10 cellular contexts compared by ENCODE assay signal in genomic region chr2:191680639-191681038, GRCh38. TPM values are rescaled to one million over a fixed set of nuclear protein-coding genes. Genes with fewer than 3 reads are reported as not detected.
DNase-seq lines count a peak whose midpoint lies in the region; ATAC-seq and TF ChIP-seq lines count a peak whose summit lies in the region.
"Had no signal": no experiment of that assay in that cellular context is flagged by ENCODE, and none has a peak within 500 bp of the region (broad histone marks: within the 10 kb centered on the region; RNA-seq: fewer than 3 reads in every experiment).

No MANE protein-coding gene starts in this region.

- peak overlapping the region; percentile 98 to 99 for H3K27ac Mint-ChIP-seq in natural killer cell treated with Interleukin-12 subunit alpha and Interleukin-12 subunit beta and Interleukin-15 and Interleukin-18, amount 100 ng/mL, for 72 hours

- H3K4me1 Mint-ChIP-seq in natural killer cell treated with Interleukin-12 subunit alpha and Interleukin-12 subunit beta and Interleukin-15 and Interleukin-18, amount 100 ng/mL, for 72 hours (ENCODE audit: low read depth in 2 of 2) = peaks cover 38 to 57% of the 10 kb centered on the region in 2 donors

- H3K27me3 ChIP-seq in BLaER1 (no peaks in the 10 kb centered on the region), Karpas-422 (ENCODE audit: low read length) (no peaks in the 10 kb centered on the region), mammary epithelial cell (ENCODE audit: insufficient read depth, low read length) (no peaks in the 10 kb centered on the region)

- H3K4me3 ChIP-seq in BLaER1 = no peak overlapping the region
- peak overlapping the region; percentile 86 for H3K4me3 ChIP-seq in Karpas-422 (ENCODE audit: low read length)
- H3K4me3 ChIP-seq in mammary epithelial cell (replicated peaks in 1 of 3; ENCODE audit: insufficient read depth in 1 of 3, low read depth in 2 of 3, low read length in 3 of 3) = peak overlapping the region; percentile 31 to 78 (median 66)

- H3K27me3 Mint-ChIP-seq in natural killer cell treated with Interleukin-12 subunit alpha and Interleukin-12 subunit beta and Interleukin-15 and Interleukin-18, amount 100 ng/mL, for 72 hours = no peaks in the 10 kb centered on the region

- peak overlapping the region; percentile 95 for H3K4me3 Mint-ChIP-seq in natural killer cell treated with Interleukin-12 subunit alpha and Interleukin-12 subunit beta and Interleukin-15 and Interleukin-18, amount 100 ng/mL, for 72 hours

- no TSS peak for BruUV-seq in mammary epithelial cell (replicated peaks; lab: Mats Ljungman, UMichigan)

- H4K20me1 ChIP-seq in BLaER1 (no peaks in the 10 kb centered on the region), Karpas-422 (ENCODE audit: insufficient read depth, low read depth, low read length) (no peaks in the 10 kb centered on the region), mammary epithelial cell (ENCODE audit: insufficient read depth, low read length) (no peaks in the 10 kb centered on the region)

- CTCF ChIA-PET in mammary epithelial cell (lab: Charles Lee; ENCODE audit: low non-redundant PET) = interaction anchor here (0.7 kb wide), 1 partner anchor 68 kb away, joined by 3 read pairs; no protein-coding TSS in a partner anchor

- no peak for DNase-seq in Karpas-422
- no peak for DNase-seq in mammary epithelial cell
- no peak for DNase-seq in natural killer cell treated with Interleukin-12 subunit alpha and Interleukin-12 subunit beta and Interleukin-15 and Interleukin-18, amount 100 ng/mL, for 72 hours (ENCODE audit: low spot score)
- no peak for DNase-seq in NK-92 treated with Interleukin-12 subunit alpha and Interleukin-12 subunit beta, amount 100 ng/mL, for 24 hours (lab: John Stamatoyannopoulos, UW)
- no peak for DNase-seq in AG20443 (ENCODE audit: low spot score)
- DNase-seq: anterior cingulate cortex, NCI-H2029 had no signal

- dilution Hi-C loops in mammary epithelial cell (cut with HindIII; ENCODE audit: low sequenced_read_pairs) = no loop called here

- H3K27ac ChIP-seq in BLaER1 (no peak overlapping the region), Karpas-422 (ENCODE audit: low read length) (peak overlapping the region; percentile 34; the same call in 1 of the 2 replicates), mammary epithelial cell (ENCODE audit: insufficient read depth, low read depth, low read length) (peak overlapping the region; percentile 71)

- 26% methylated on average over 1 of the region's 1 CpG for WGBS in mammary epithelial cell (ENCODE audit: low coverage, missing lambda C conversion rate)

- TF ChIP-seq CTCF in mammary epithelial cell (conservative IDR thresholded peaks at IDR 0.05 in 1 of 2, IDR thresholded peaks at IDR 0.05 in 1 of 2; ENCODE audit: extremely low read depth in 1 of 2, insufficient read depth in 1 of 2, low read depth in 1 of 2, low read length in 2 of 2) = no peak

- peak overlapping the region; percentile 23; the same call in 1 of the 2 replicates for H3K4me2 ChIP-seq in BLaER1
- peak overlapping the region; percentile 99 for H3K4me2 ChIP-seq in Karpas-422 (ENCODE audit: low read depth, low read length, poor library complexity, severe bottlenecking)
- H3K4me2 ChIP-seq in mammary epithelial cell (ENCODE audit: insufficient read depth, low read depth, low read length) = peak overlapping the region; percentile 86

- in situ Hi-C loops in mammary epithelial cell (cut with MboI; ENCODE audit: low sequenced_read_pairs in 2 of 2) = no loop called here

- peaks cover 26% of the 10 kb centered on the region for H3K36me3 ChIP-seq in BLaER1
- peaks cover 44% of the 10 kb centered on the region for H3K36me3 ChIP-seq in Karpas-422 (ENCODE audit: insufficient read depth, low read length)
- H3K36me3 ChIP-seq in mammary epithelial cell (ENCODE audit: insufficient read depth, low read length) = peaks cover 39% of the 10 kb centered on the region

- H3K9ac ChIP-seq in BLaER1 (no peak overlapping the region), Karpas-422 (ENCODE audit: low read length) (peak overlapping the region; percentile 84), mammary epithelial cell (ENCODE audit: insufficient read depth, low read length) (no peak overlapping the region)

- ATAC-seq in natural killer cell treated with Interleukin-12 subunit alpha and Interleukin-12 subunit beta and Interleukin-15 and Interleukin-18, amount 100 ng/mL, for 72 hours = no peak
- ATAC-seq in HG03442 (IDR thresholded peaks at IDR 0.05; ENCODE audit: unreplicated experiment) (no peak), GM21367 (IDR thresholded peaks at IDR 0.05; ENCODE audit: unreplicated experiment) (no peak)

- H3K9me3 Mint-ChIP-seq in natural killer cell treated with Interleukin-12 subunit alpha and Interleukin-12 subunit beta and Interleukin-15 and Interleukin-18, amount 100 ng/mL, for 72 hours = no peaks in the 10 kb centered on the region

- H3K4me1 ChIP-seq in BLaER1 (peaks cover 27% of the 10 kb centered on the region), Karpas-422 (ENCODE audit: low read length) (peaks cover 50% of the 10 kb centered on the region), mammary epithelial cell (ENCODE audit: insufficient read depth, low read length) (peaks cover 23% of the 10 kb centered on the region)

- H3K79me2 ChIP-seq in Karpas-422 (ENCODE audit: low read length) (peaks cover 25% of the 10 kb centered on the region), mammary epithelial cell (ENCODE audit: insufficient read depth, low read length) (peaks cover 46% of the 10 kb centered on the region)

- intact Hi-C loops in mammary epithelial cell (cut with micrococcal nuclease) = loop anchor here (1.0 kb wide), 1 partner anchor 86 kb away; no protein-coding TSS in a partner anchor

- H2AFZ ChIP-seq in Karpas-422 (ENCODE audit: low read length) (0 out of 2 replicates have a peak overlapping the region, but pooled peaks have one; percentile 33), mammary epithelial cell (ENCODE audit: low read depth, low read length) (no peak overlapping the region)

- H3K9me3 ChIP-seq in BLaER1 = no peaks in the 10 kb centered on the region
- H3K9me3 ChIP-seq in Karpas-422 (ENCODE audit: low read length) = no peaks in the 10 kb centered on the region
- H3K9me3 ChIP-seq in mammary epithelial cell (replicated peaks; ENCODE audit: insufficient read depth, low read length) = no peaks in the 10 kb centered on the region

- H3K36me3 Mint-ChIP-seq in natural killer cell treated with Interleukin-12 subunit alpha and Interleukin-12 subunit beta and Interleukin-15 and Interleukin-18, amount 100 ng/mL, for 72 hours = peaks cover 40% of the 10 kb centered on the region

- H3K9me2 ChIP-seq in Karpas-422 (replicated peaks; ENCODE audit: insufficient read depth, low read length) = no peaks in the 10 kb centered on the region

RNA-seq across cellular contexts. Expression of gene NABP1, which starts 2.7 kb away (rescaled TPM):
- 47.0 and 52.4 TPM in 2 replicates for total RNA-seq in Karpas-422 (2014; rRNA removed; shearing (Covaris generic); ENCODE audit: low replicate concordance)
- 10 to 100 TPM; 77.7 to 88.2 TPM for total RNA-seq in mammary epithelial cell
- polyA plus RNA-seq in mammary epithelial cell = 13.4 TPM
- 13.1 TPM for polyA minus RNA-seq in mammary epithelial cell
- total RNA-seq in natural killer cell treated with Interleukin-12 subunit alpha and Interleukin-12 subunit beta and Interleukin-15 and Interleukin-18, amount 100 ng/mL, for 72 hours = 100 to 1,000 TPM; 125 to 138 TPM

Comparison
In these comparisons a context has a peak if more than half of its experiments do, and no peak if none do; other contexts are left out.
1. H3K4me2 ChIP-seq: peak in every context shown above with its lines; median percentile 99 in Karpas-422; 86 in mammary epithelial cell; 23 in BLaER1.